ENCODE assay signal across 8 cellular contexts in the genomic region with DNA sequence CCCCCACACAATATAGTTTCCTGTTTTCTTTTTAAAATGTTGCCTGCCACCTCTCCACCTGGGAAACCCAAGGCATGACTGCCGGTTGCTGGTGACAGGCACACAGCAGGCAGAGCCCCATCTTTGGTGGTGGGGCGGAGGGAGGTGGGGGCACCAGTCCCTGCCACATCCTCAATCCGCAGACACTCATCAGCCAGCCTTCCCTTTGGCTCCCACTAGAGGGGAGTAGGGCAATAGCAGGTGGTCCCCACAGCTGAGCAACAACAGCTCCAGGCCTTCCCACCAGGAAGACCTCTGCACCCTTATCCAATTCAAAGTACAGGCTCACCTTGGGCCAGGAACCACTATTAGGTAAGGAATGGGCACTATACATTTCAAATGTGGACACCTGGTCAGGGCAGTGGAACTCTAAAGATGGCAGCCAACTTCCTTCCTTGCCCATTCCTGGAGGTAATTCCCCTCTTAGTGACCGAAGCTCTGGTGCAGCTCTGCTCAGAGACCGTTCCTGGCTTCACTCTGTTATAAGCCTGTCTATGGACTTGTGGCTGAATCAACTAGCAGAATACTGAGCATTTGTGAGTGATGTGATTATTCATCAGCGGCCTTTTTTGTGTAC. TPM values are rescaled to one million over a fixed set of nuclear protein-coding genes. Genes with fewer than 3 reads are reported as not detected.
DNase-seq lines count a peak whose midpoint lies in the region; ATAC-seq, FAIRE-seq and TF ChIP-seq lines count a peak whose summit lies in the region.

No MANE protein-coding gene starts in this region.

- H3K9me3 ChIP-seq in endothelial cell of umbilical vein (replicated peaks; ENCODE audit: control insufficient read depth, insufficient read depth, low read length), result no peaks in the 10 kb centered on the region

- BruUV-seq in Calu3 (replicated peaks; lab: Mats Ljungman, UMichigan), result no TSS peak
- no TSS peak for BruUV-seq in endothelial cell of umbilical vein (replicated peaks; lab: Mats Ljungman, UMichigan)

- H3K36me3 ChIP-seq in GM23338 (ENCODE audit: insufficient read depth) (no peaks in the 10 kb centered on the region; the same call in 1 of the 2 replicates), endothelial cell of umbilical vein (ENCODE audit: control insufficient read depth in 2 of 2, extremely low read depth in 1 of 2, insufficient read depth in 2 of 2, low read length in 2 of 2) (peaks cover 6 to 10% of the 10 kb centered on the region in 2 experiments)

- no peak for TF ChIP-seq POLR2A in endothelial cell of umbilical vein (IDR thresholded peaks at IDR 0.05; ENCODE audit: low read depth, low read length)

- no peaks in the 10 kb centered on the region for H3K27me3 Mint-ChIP-seq in Calu3 (ENCODE audit: unreplicated experiment)
- no peaks in the 10 kb centered on the region for H3K27me3 Mint-ChIP-seq in GM23338 (ENCODE audit: insufficient read depth, low read depth, poor library complexity)
- no peaks in the 10 kb centered on the region for H3K27me3 Mint-ChIP-seq in natural killer cell treated with Interleukin-12 subunit alpha and Interleukin-12 subunit beta and Interleukin-15 and Interleukin-18, amount 100 ng/mL, for 72 hours

- no peak overlapping the region for H3K9ac ChIP-seq in endothelial cell of umbilical vein (replicated peaks; ENCODE audit: extremely low read depth, insufficient read depth, low read length)

- no peaks in the 10 kb centered on the region for H3K4me1 Mint-ChIP-seq in Calu3 (ENCODE audit: low read depth, unreplicated experiment)
- no peaks in the 10 kb centered on the region; the same call in 2 of the 3 replicates for H3K4me1 Mint-ChIP-seq in GM23338
- peaks cover 6% of the 10 kb centered on the region in 2 donors for H3K4me1 Mint-ChIP-seq in natural killer cell treated with Interleukin-12 subunit alpha and Interleukin-12 subunit beta and Interleukin-15 and Interleukin-18, amount 100 ng/mL, for 72 hours (ENCODE audit: low read depth in 2 of 2)

- H3K4me1 ChIP-seq in GM23338 (ENCODE audit: insufficient read depth) (no peaks in the 10 kb centered on the region; the same call in 1 of the 2 replicates), endothelial cell of umbilical vein (ENCODE audit: control insufficient read depth, extremely low read depth, insufficient read depth, low read length) (peaks cover 8% of the 10 kb centered on the region)

- ATAC-seq in GM23338 (peak; percentile 100), HG03457 (IDR thresholded peaks at IDR 0.05; ENCODE audit: unreplicated experiment) (no peak), GM18907 (IDR thresholded peaks at IDR 0.05; ENCODE audit: unreplicated experiment) (no peak)
- peak; percentile 65 to 74 for ATAC-seq in natural killer cell treated with Interleukin-12 subunit alpha and Interleukin-12 subunit beta and Interleukin-15 and Interleukin-18, amount 100 ng/mL, for 72 hours

- H3K4me3 ChIP-seq in GM23338, result no peak overlapping the region
- no peak overlapping the region for H3K4me3 ChIP-seq in endothelial cell of umbilical vein (replicated peaks in 1 of 3; ENCODE audit: insufficient read depth in 1 of 3, low read depth in 1 of 3, low read length in 3 of 3)

- H3K4me2 ChIP-seq in GM23338 (no peak overlapping the region), endothelial cell of umbilical vein (ENCODE audit: insufficient read depth, low read length) (no peak overlapping the region)

- POLR2A ChIA-PET in endothelial cell of umbilical vein (lab: Charles Lee), result no interaction called here

- no peak for FAIRE-seq in endothelial cell of umbilical vein (lab: Jason Lieb, UNC)

- CTCF ChIA-PET in Calu3 (lab: Charles Lee) (interaction anchor here (0.8 to 6.7 kb wide), 5 partner anchors 11 to 52 kb away, joined by 3 to 119 read pairs (median 4); a partner anchor contains a TSS), endothelial cell of umbilical vein (lab: Charles Lee) (interaction anchor here (0.7 to 19.2 kb wide), 17 partner anchors 12 to 96 kb away, joined by 3 to 446 read pairs (median 6); a partner anchor contains a TSS)

- no peaks in the 10 kb centered on the region for H3K9me2 ChIP-seq in GM23338 (ENCODE audit: insufficient read depth)

- DNase-seq in Calu3 (peak; percentile 63), GM23338 (ENCODE audit: low spot score) (peak; percentile 84), SK-MEL-5 (ENCODE audit: low read depth, low spot score) (peak; percentile 76), endothelial cell of umbilical vein (ENCODE audit: low read depth, low spot score) (peak; percentile 56), T-helper 9 cell (no peak)
- DNase-seq in natural killer cell treated with Interleukin-12 subunit alpha and Interleukin-12 subunit beta and Interleukin-15 and Interleukin-18, amount 100 ng/mL, for 72 hours (ENCODE audit: low spot score), result peak; percentile 56

- H3K27ac ChIP-seq in GM23338 (ENCODE audit: low read depth) (no peak overlapping the region), endothelial cell of umbilical vein (ENCODE audit: insufficient read depth, low read depth, low read length) (no peak overlapping the region)

- H3F3A ChIP-seq in GM23338 (replicated peaks; ENCODE audit: low read depth), result 0 out of 2 replicates have a peak, but pooled peaks cover 3% of the 10 kb centered on the region

- H4K20me1 ChIP-seq in GM23338 (replicated peaks; ENCODE audit: insufficient read depth) (no peaks in the 10 kb centered on the region), endothelial cell of umbilical vein (replicated peaks; ENCODE audit: control insufficient read depth, extremely low read depth, insufficient read depth, low read length) (no peaks in the 10 kb centered on the region)

- dilution Hi-C loops in endothelial cell of umbilical vein (cut with MboI; ENCODE audit: extremely low pct_ligation_motif_present, low sequenced_read_pairs), result no loop called here

- intact Hi-C loops in Calu3 (cut with micrococcal nuclease; ENCODE audit: unreplicated experiment) (loop anchor here (2.0 to 5.0 kb wide), 2 partner anchors 20 to 226 kb away; a partner anchor contains a TSS), endothelial cell of umbilical vein (cut with micrococcal nuclease) (loop anchor here (1.0 kb wide), 1 partner anchor 20 kb away; a partner anchor contains a TSS)

- in situ Hi-C loops in SK-MEL-5 (cut with HindIII; ENCODE audit: low pct_unique_long_range_greater_than_20kb, low sequenced_read_pairs), result no loop called here

- H3K27me3 ChIP-seq in GM23338 (ENCODE audit: insufficient read depth) (no peaks in the 10 kb centered on the region), endothelial cell of umbilical vein (ENCODE audit: control insufficient read depth in 2 of 2, insufficient read depth in 2 of 2, low read length in 2 of 2) (no peaks in the 10 kb centered on the region)

- H3K79me2 ChIP-seq in GM23338 (replicated peaks; ENCODE audit: insufficient read depth) (no peaks in the 10 kb centered on the region), endothelial cell of umbilical vein (ENCODE audit: control insufficient read depth, insufficient read depth, low read length) (no peaks in the 10 kb centered on the region)

- H3K27ac Mint-ChIP-seq in Calu3 (ENCODE audit: unreplicated experiment), result no peak overlapping the region
- no peak overlapping the region for H3K27ac Mint-ChIP-seq in GM23338
- H3K27ac Mint-ChIP-seq in natural killer cell treated with Interleukin-12 subunit alpha and Interleukin-12 subunit beta and Interleukin-15 and Interleukin-18, amount 100 ng/mL, for 72 hours, result no peak overlapping the region

- H3K36me3 Mint-ChIP-seq in Calu3 (ENCODE audit: insufficient read depth, unreplicated experiment) (peaks cover 43% of the 10 kb centered on the region), GM23338 (ENCODE audit: low read depth) (peaks cover 46% of the 10 kb centered on the region)
- no peaks in the 10 kb centered on the region for H3K36me3 Mint-ChIP-seq in natural killer cell treated with Interleukin-12 subunit alpha and Interleukin-12 subunit beta and Interleukin-15 and Interleukin-18, amount 100 ng/mL, for 72 hours

- H2AFZ ChIP-seq in GM23338, result no peak overlapping the region
- no peak overlapping the region for H2AFZ ChIP-seq in endothelial cell of umbilical vein (ENCODE audit: low read depth, low read length)

- H3K9me3 Mint-ChIP-seq in Calu3 (ENCODE audit: low read depth, unreplicated experiment) (no peaks in the 10 kb centered on the region), GM23338 (no peaks in the 10 kb centered on the region)
- no peaks in the 10 kb centered on the region for H3K9me3 Mint-ChIP-seq in natural killer cell treated with Interleukin-12 subunit alpha and Interleukin-12 subunit beta and Interleukin-15 and Interleukin-18, amount 100 ng/mL, for 72 hours

- no peak overlapping the region for H3K4me3 Mint-ChIP-seq in Calu3 (ENCODE audit: low read depth, unreplicated experiment)
- no peak overlapping the region for H3K4me3 Mint-ChIP-seq in GM23338
- H3K4me3 Mint-ChIP-seq in natural killer cell treated with Interleukin-12 subunit alpha and Interleukin-12 subunit beta and Interleukin-15 and Interleukin-18, amount 100 ng/mL, for 72 hours, result no peak overlapping the region

- H3K9me1 ChIP-seq in endothelial cell of umbilical vein (replicated peaks; ENCODE audit: control insufficient read depth, extremely low read depth, insufficient read depth, low read length), result no peaks in the 10 kb centered on the region

- TF ChIP-seq CTCF in Calu3 (IDR thresholded peaks at IDR 0.05; ENCODE audit: unreplicated experiment) (peak; percentile 87), GM23338 (conservative IDR thresholded peaks at IDR 0.05; ENCODE audit: low read depth in 2 of 2) (peak; percentile 82 to 90), endothelial cell of umbilical vein (IDR thresholded peaks at IDR 0.05; ENCODE audit: extremely low read depth in 1 of 2, insufficient read depth in 1 of 2, low read depth in 1 of 2, low read length in 2 of 2) (peak; percentile 77 to 86)

RNA-seq across cellular contexts. Expression of a gene that starts 13.9 kb away (rescaled TPM):
- total RNA-seq in Calu3 (2022), result 71.3 and 87.3 TPM in 2 replicates
- total RNA-seq in GM23338 (2014; rRNA removed; shearing (Covaris generic)), result 23.3 and 24.5 TPM in 2 replicates
- polyA plus RNA-seq in GM23338 (2016; fragmentation: Nextera tagmentation; extraction: Ambion mirVana), result 19.9 and 20.0 TPM in 2 replicates
- 27.7 and 32.9 TPM in 2 replicates for total RNA-seq in SK-MEL-5 (2014; rRNA removed; shearing (Covaris generic))
- 40.9 and 53.2 TPM in 2 replicates for polyA plus RNA-seq in SK-MEL-5 (2015; cell fraction: cytosol; rRNA removed)
- 374 and 389 TPM in 2 replicates for polyA plus RNA-seq in SK-MEL-5 (2015; cell fraction: nucleus; rRNA removed)
- total RNA-seq in endothelial cell of umbilical vein, result 30.7 and 30.9 TPM in 2 replicates
- 17.3 and 21.3 TPM in 2 replicates for polyA plus RNA-seq in endothelial cell of umbilical vein
- 8.3 and 10.3 TPM in 2 replicates for polyA plus RNA-seq in endothelial cell of umbilical vein (2011; cell fraction: cytosol; rRNA removed)
- 96.3 and 120 TPM in 2 replicates for polyA plus RNA-seq in endothelial cell of umbilical vein (2011; cell fraction: nucleus; rRNA removed)
- 22.3 and 31.6 TPM in 2 replicates for polyA plus RNA-seq in endothelial cell of umbilical vein (2012)
- 26.2 and 31.6 TPM in 2 replicates for polyA minus RNA-seq in endothelial cell of umbilical vein
- polyA minus RNA-seq in endothelial cell of umbilical vein (2011; cell fraction: cytosol; rRNA and poly(A)+ RNA removed), result 15.5 TPM
- polyA minus RNA-seq in endothelial cell of umbilical vein (2011; cell fraction: nucleus; rRNA and poly(A)+ RNA removed), result 44.2 and 44.9 TPM in 2 replicates
- 10 to 100 TPM; 32.6 to 59.7 TPM for total RNA-seq in natural killer cell treated with Interleukin-12 subunit alpha and Interleukin-12 subunit beta and Interleukin-15 and Interleukin-18, amount 100 ng/mL, for 72 hours

RNA-seq across cellular contexts. Expression of a gene that starts 14.1 kb away (rescaled TPM):
- 96.4 and 98.4 TPM in 2 replicates for total RNA-seq in Calu3 (2022)
- 44.9 and 60.9 TPM in 2 replicates for total RNA-seq in GM23338 (2014; rRNA removed; shearing (Covaris generic))
- polyA plus RNA-seq in GM23338 (2016; fragmentation: Nextera tagmentation; extraction: Ambion mirVana), result 95.0 and 97.9 TPM in 2 replicates
- 70.4 and 85.1 TPM in 2 replicates for total RNA-seq in SK-MEL-5 (2014; rRNA removed; shearing (Covaris generic))
- polyA plus RNA-seq in SK-MEL-5 (2015; cell fraction: cytosol; rRNA removed), result 49.2 and 53.8 TPM in 2 replicates
- polyA plus RNA-seq in SK-MEL-5 (2015; cell fraction: nucleus; rRNA removed), result 335 and 345 TPM in 2 replicates
- total RNA-seq in endothelial cell of umbilical vein, result 143 and 151 TPM in 2 replicates
- 112 and 116 TPM in 2 replicates for polyA plus RNA-seq in endothelial cell of umbilical vein
- 112 TPM in 2 replicates for polyA plus RNA-seq in endothelial cell of umbilical vein (2011; cell fraction: cytosol; rRNA removed)
- 441 and 460 TPM in 2 replicates for polyA plus RNA-seq in endothelial cell of umbilical vein (2011; cell fraction: nucleus; rRNA removed)
- 103 and 117 TPM in 2 replicates for polyA plus RNA-seq in endothelial cell of umbilical vein (2012)
- polyA minus RNA-seq in endothelial cell of umbilical vein, result 66.8 and 68.3 TPM in 2 replicates
- 25.8 TPM for polyA minus RNA-seq in endothelial cell of umbilical vein (2011; cell fraction: cytosol; rRNA and poly(A)+ RNA removed)
- polyA minus RNA-seq in endothelial cell of umbilical vein (2011; cell fraction: nucleus; rRNA and poly(A)+ RNA removed), result 102 and 114 TPM in 2 replicates
- total RNA-seq in natural killer cell treated with Interleukin-12 subunit alpha and Interleukin-12 subunit beta and Interleukin-15 and Interleukin-18, amount 100 ng/mL, for 72 hours, result 100 to 1,000 TPM; 129 TPM

RNA-seq across cellular contexts. Expression of a gene that starts 19.8 kb away (rescaled TPM):
- 1.9 and 3.5 TPM in 2 replicates for total RNA-seq in Calu3 (2022)
- not detected in 2 replicates for total RNA-seq in GM23338 (2014; rRNA removed; shearing (Covaris generic))
- 0.16 TPM in 1 of 2 replicates, not detected in the other for polyA plus RNA-seq in GM23338 (2016; fragmentation: Nextera tagmentation; extraction: Ambion mirVana)
- not detected in 2 replicates for total RNA-seq in SK-MEL-5 (2014; rRNA removed; shearing (Covaris generic))
- polyA plus RNA-seq in SK-MEL-5 (2015; cell fraction: cytosol; rRNA removed), result not detected in 2 replicates
- not detected in 2 replicates for polyA plus RNA-seq in SK-MEL-5 (2015; cell fraction: nucleus; rRNA removed)
- not detected in 2 replicates for total RNA-seq in endothelial cell of umbilical vein
- polyA plus RNA-seq in endothelial cell of umbilical vein, result not detected in 2 replicates
- polyA plus RNA-seq in endothelial cell of umbilical vein (2011; cell fraction: cytosol; rRNA removed), result not detected in 2 replicates
- 0.24 and 0.31 TPM in 2 replicates for polyA plus RNA-seq in endothelial cell of umbilical vein (2011; cell fraction: nucleus; rRNA removed)
- polyA plus RNA-seq in endothelial cell of umbilical vein (2012), result 0.20 and 0.33 TPM in 2 replicates
- polyA minus RNA-seq in endothelial cell of umbilical vein, result not detected in 2 replicates
- polyA minus RNA-seq in endothelial cell of umbilical vein (2011; cell fraction: cytosol; rRNA and poly(A)+ RNA removed), result not detected
- polyA minus RNA-seq in endothelial cell of umbilical vein (2011; cell fraction: nucleus; rRNA and poly(A)+ RNA removed), result not detected in 2 replicates
- under 1 TPM; 0.29 to 0.36 TPM for total RNA-seq in natural killer cell treated with Interleukin-12 subunit alpha and Interleukin-12 subunit beta and Interleukin-15 and Interleukin-18, amount 100 ng/mL, for 72 hours

Comparison
In these comparisons a context has a peak if more than half of its experiments do, and no peak if none do; other contexts are left out.
1. ATAC-seq: peak in GM23338 (single experiment) and natural killer cell treated with Interleukin-12 subunit alpha and Interleukin-12 subunit beta and Interleukin-15 and Interleukin-18, amount 100 ng/mL, for 72 hours (2 of 2); none in HG03457 (single experiment) and GM18907 (single experiment).
2. Peak in every context shown above with its lines, with median percentiles within 50 percentile points of each other: CTCF ChIP-seq.